Comparison of ENCODE assay signal across 8 cellular contexts in the genomic region with DNA sequence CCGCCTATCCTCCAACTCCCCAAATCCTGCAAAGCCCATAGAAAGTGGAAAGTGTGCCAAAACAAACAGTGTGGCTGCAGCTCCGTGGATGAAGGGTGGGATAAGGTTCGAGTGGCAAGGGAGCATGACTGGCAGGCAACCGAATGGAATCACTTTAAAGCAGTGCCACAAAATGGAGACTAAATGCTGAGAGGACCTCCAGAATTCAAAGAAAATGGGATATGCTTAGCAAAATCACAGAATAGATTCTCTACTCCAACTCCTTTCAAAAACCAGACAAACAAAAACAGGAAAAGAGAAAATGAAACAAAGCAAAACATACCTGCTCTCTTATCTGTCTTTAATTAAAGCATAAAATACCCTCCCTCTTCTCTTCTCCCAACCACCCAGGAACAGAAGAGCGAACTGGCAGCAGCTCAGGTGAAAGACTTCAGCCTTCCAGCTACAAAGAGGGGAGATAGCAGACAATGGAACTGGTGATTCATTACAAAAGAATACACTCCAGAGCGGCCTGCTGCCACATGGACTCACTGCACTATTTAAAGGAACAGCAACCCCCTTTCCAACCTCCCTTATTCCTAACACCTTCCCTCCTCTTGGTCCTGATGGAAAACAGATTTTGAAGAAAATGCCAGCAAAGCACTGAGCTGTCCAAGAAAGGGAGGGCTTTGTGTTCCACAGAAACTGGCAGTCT.
DNase-seq lines count a peak whose midpoint lies in the region; ATAC-seq and TF ChIP-seq lines count a peak whose summit lies in the region.

No MANE protein-coding gene starts in this region.

- peak overlapping the region; percentile 94 for H3K27ac Mint-ChIP-seq in nephron progenitor cell
- H3K27ac Mint-ChIP-seq in stimulated activated naive CD8-positive, alpha-beta T cell treated with anti-CD3 and anti-CD28 coated beads, Interleukin-15, amount 100 ng/mL, for 72 hours: peak overlapping the region in 1 of 2 donors; percentile 79

- H3K4me1 ChIP-seq in KMS-11 (ENCODE audit: low read depth, poor library complexity, severe bottlenecking): peaks cover 40% of the 10 kb centered on the region
- peaks cover 42% of the 10 kb centered on the region for H3K4me1 ChIP-seq in SJSA1 (replicated peaks)

- no peaks in the 10 kb centered on the region for H3K27me3 ChIP-seq in KMS-11 (ENCODE audit: insufficient read depth, low read depth)
- H3K27me3 ChIP-seq in SJSA1 (replicated peaks): no peaks in the 10 kb centered on the region

- no peaks in the 10 kb centered on the region for H4K20me1 ChIP-seq in KMS-11 (ENCODE audit: insufficient read depth)

- no peaks in the 10 kb centered on the region for H3K27me3 Mint-ChIP-seq in nephron progenitor cell (ENCODE audit: low read depth, poor library complexity)
- H3K27me3 Mint-ChIP-seq in stimulated activated naive CD8-positive, alpha-beta T cell treated with anti-CD3 and anti-CD28 coated beads, Interleukin-15, amount 100 ng/mL, for 72 hours: peaks cover 20% of the 10 kb centered on the region

- H3K4me1 Mint-ChIP-seq in nephron progenitor cell: peaks cover 64% of the 10 kb centered on the region
- H3K4me1 Mint-ChIP-seq in stimulated activated naive CD8-positive, alpha-beta T cell treated with anti-CD3 and anti-CD28 coated beads, Interleukin-15, amount 100 ng/mL, for 72 hours: peaks cover 24% of the 10 kb centered on the region

- peak overlapping the region; percentile 64 for H2AFZ ChIP-seq in KMS-11 (ENCODE audit: low read depth)

- no peak for TF ChIP-seq CTCF in C4-2B (conservative IDR thresholded peaks at IDR 0.05)
- TF ChIP-seq CTCF in KMS-11 (conservative IDR thresholded peaks at IDR 0.05; ENCODE audit: low read depth, low read length): no peak
- no peak for TF ChIP-seq CTCF in fibroblast of mammary gland (conservative IDR thresholded peaks at IDR 0.05; ENCODE audit: control insufficient read depth, insufficient read depth, low read depth, low read length)
- no peak for TF ChIP-seq CTCF in nephron progenitor cell (IDR thresholded peaks at IDR 0.05)

- no peaks in the 10 kb centered on the region for H3K79me2 ChIP-seq in KMS-11 (ENCODE audit: insufficient read depth, low read depth)

- H3K9me3 ChIP-seq in SJSA1 (replicated peaks): no peaks in the 10 kb centered on the region

- peak overlapping the region; percentile 96 for H3K4me3 Mint-ChIP-seq in nephron progenitor cell
- H3K4me3 Mint-ChIP-seq in stimulated activated naive CD8-positive, alpha-beta T cell treated with anti-CD3 and anti-CD28 coated beads, Interleukin-15, amount 100 ng/mL, for 72 hours: peak overlapping the region in 1 of 2 donors; percentile 4

- peak overlapping the region; percentile 81 for H3K4me2 ChIP-seq in KMS-11

- no peak overlapping the region for H3K4me3 ChIP-seq in KMS-11 (IDR thresholded peaks at IDR 0.05; ENCODE audit: insufficient read depth, low read depth, low read length)
- peak overlapping the region; percentile 30 for H3K4me3 ChIP-seq in SJSA1
- H3K4me3 ChIP-seq in fibroblast of mammary gland (ENCODE audit: control insufficient read depth, low read depth, low read length): peak overlapping the region; percentile 86

- no peak for ATAC-seq in HG03159 (IDR thresholded peaks at IDR 0.05; ENCODE audit: unreplicated experiment)
- no peak for ATAC-seq in stimulated activated naive CD8-positive, alpha-beta T cell treated with anti-CD3 and anti-CD28 coated beads, Interleukin-15, amount 100 ng/mL, for 72 hours

- H3K9me3 Mint-ChIP-seq in nephron progenitor cell: no peaks in the 10 kb centered on the region
- H3K9me3 Mint-ChIP-seq in stimulated activated naive CD8-positive, alpha-beta T cell treated with anti-CD3 and anti-CD28 coated beads, Interleukin-15, amount 100 ng/mL, for 72 hours: no peaks in the 10 kb centered on the region

- peaks cover 20% of the 10 kb centered on the region for H3K36me3 Mint-ChIP-seq in nephron progenitor cell (ENCODE audit: low read depth)

- peak overlapping the region; percentile 67; the same call in 1 of the 2 replicates for H3K9ac ChIP-seq in KMS-11

- H3K27ac ChIP-seq in C4-2B (peak overlapping the region; percentile 63; the same call in 1 of the 2 replicates), KMS-11 (peak overlapping the region; percentile 45), SJSA1 (peak overlapping the region; percentile 74)

- peak; percentile 75 to 87 for DNase-seq in SJSA1 (ENCODE audit: low read depth in 1 of 2, low spot score in 2 of 2)
- peak; percentile 96 for DNase-seq in fibroblast of mammary gland (ENCODE audit: low read depth)
- no peak for DNase-seq in nephron progenitor cell
- DNase-seq in DMS114 treated with DMSO at 0.1 percent for 48 hours (lab: John Stamatoyannopoulos, UW; ENCODE audit: unreplicated experiment): no peak
- no peak for DNase-seq in stimulated activated naive CD8-positive, alpha-beta T cell treated with anti-CD3 and anti-CD28 coated beads, Interleukin-15, amount 100 ng/mL, for 72 hours

- H3K36me3 ChIP-seq in KMS-11 (ENCODE audit: insufficient read depth): no peaks in the 10 kb centered on the region
- H3K36me3 ChIP-seq in SJSA1: peaks cover 18% of the 10 kb centered on the region; the same call in 1 of the 2 replicates

Comparison
In these comparisons a context has a peak if more than half of its experiments do, and no peak if none do; other contexts are left out.
1. DNase-seq: peak in SJSA1 (2 of 2) and fibroblast of mammary gland (single experiment); none in nephron progenitor cell (single experiment), DMS114 treated with DMSO at 0.1 percent for 48 hours (single experiment) and stimulated activated naive CD8-positive, alpha-beta T cell treated with anti-CD3 and anti-CD28 coated beads, Interleukin-15, amount 100 ng/mL, for 72 hours (0 of 2).
2. Peak in every context shown above with its lines, with median percentiles within 50 percentile points of each other: H3K27ac ChIP-seq.